24 cellular contexts compared by ENCODE assay signal in genomic region chr17:37400505-37400904, GRCh38. TPM values are rescaled to one million over a fixed set of nuclear protein-coding genes. Genes with fewer than 3 reads are reported as not detected.
"Had no signal": no experiment of that assay in that cellular context is flagged by ENCODE, and none has a peak within 500 bp of the region (broad histone marks: within the 10 kb centered on the region; RNA-seq: fewer than 3 reads in every experiment).

No MANE protein-coding gene starts in this region.

- H3K36me3 ChIP-seq: SJCRH30 had no signal

- DNase-seq: Kasumi-1; KG1; MM.1S; NCI-H1092 treated with DMSO at 0.1 percent for 48 hours; NCI-H1436; NCI-H187 treated with DMSO at 0.1 percent for 48 hours; NCI-H2029 treated with DMSO at 0.1 percent for 48 hours; NCI-H2171 treated with DMSO at 0.1 percent for 48 hours; NCI-H345; NCI-H446 treated with DMSO at 0.1 percent for 48 hours; NCI-H510A treated with DMSO at 0.1 percent for 48 hours; NCI-H69; NCI-H774; NK-92 treated with Interleukin-12 subunit alpha and Interleukin-12 subunit beta, amount 100 ng/mL, for 24 hours; PC-3; SHP77 treated with DMSO at 0.1 percent for 48 hours; SJCRH30 had no signal

- H3K27ac ChIP-seq: HL-60, SJCRH30 had no signal

- H3K4me3 ChIP-seq: SJCRH30 had no signal

- ATAC-seq: Panc1, PC-3, Right ventricle myocardium inferior, SK-N-SH treated with all-trans-retinoic acid at 6 μM for 48 hours had no signal

- H3K9me3 ChIP-seq: SJCRH30 had no signal

- H3K27me3 ChIP-seq: SJCRH30 had no signal

RNA-seq across cellular contexts. Expression of gene C17orf78, which starts 24.7 kb away (rescaled TPM):
- total RNA-seq: M059J, OCI-LY7, PC-3, Right ventricle myocardium inferior, RPMI7951, SJCRH30 had no signal
